In the genomic region with DNA sequence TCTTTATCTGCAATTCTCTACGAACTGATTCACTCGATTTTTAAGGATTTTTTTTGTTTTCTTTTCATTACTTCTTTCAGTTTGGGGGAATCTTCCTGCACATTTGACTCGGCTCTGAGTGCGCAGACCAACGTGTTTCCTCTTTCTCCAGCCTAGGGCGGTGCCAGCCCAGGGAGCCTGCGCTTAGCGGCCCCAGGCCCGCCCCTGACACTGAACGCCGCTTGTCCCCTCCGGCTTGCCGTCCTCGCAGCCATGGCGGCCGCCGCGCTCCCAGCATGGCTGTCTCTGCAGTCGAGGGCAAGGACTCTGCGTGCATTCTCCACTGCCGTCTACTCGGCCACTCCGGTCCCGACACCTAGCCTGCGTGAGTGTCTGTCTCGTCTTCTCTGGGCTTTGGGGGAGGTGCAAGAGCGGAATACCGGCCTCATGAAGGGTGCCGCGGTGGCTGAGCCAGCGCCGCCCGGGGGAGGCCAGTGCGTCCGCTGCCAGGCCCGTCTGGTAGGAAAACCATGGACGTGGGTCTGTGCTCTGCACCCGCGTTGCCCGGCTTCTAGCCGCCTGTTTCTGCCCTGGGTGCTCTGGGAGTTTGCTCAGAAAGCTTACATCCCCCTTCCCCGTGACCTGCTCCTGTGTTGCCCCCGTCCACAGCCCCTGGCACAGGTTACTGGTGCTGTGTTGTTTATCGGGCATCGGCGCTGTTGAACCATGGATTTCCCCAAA, we compare ENCODE assay signal across 8 cellular contexts. TPM values are rescaled to one million over a fixed set of nuclear protein-coding genes. Genes with fewer than 3 reads are reported as not detected.
A peak's percentile ranks its signal among the peaks of the same experiment; 100 is the strongest.
DNase-seq lines count a peak whose midpoint lies in the region; ATAC-seq and TF ChIP-seq lines count a peak whose summit lies in the region.

A gene (plus strand): TSS at position 241 of the 720 bp plus-strand sequence. CDS start 12 bp downstream, at position 253.

- TF ChIP-seq CTCF in RWPE2 (IDR thresholded peaks at IDR 0.05; ENCODE audit: poor library complexity, severe bottlenecking), result no peak
- TF ChIP-seq CTCF in nephron (IDR thresholded peaks at IDR 0.05; ENCODE audit: unreplicated experiment in 3 of 3), result no peak

- H3K79me2 ChIP-seq in GM23248 (ENCODE audit: insufficient read depth), result peaks cover 51% of the 10 kb centered on the region
- H3K79me2 ChIP-seq in Karpas-422 (ENCODE audit: low read length), result peaks cover 49% of the 10 kb centered on the region

- 2% methylated on average over 44 to 45 of the region's 46 CpGs for WGBS in GM23248 (ENCODE audit: low coverage in 1 of 2, low lambda C conversion rate in 2 of 2, missing lambda C conversion rate in 2 of 2), 2 experiments

- H2AFZ ChIP-seq in GM23248 (peak within 1 kb of the TSS; percentile 95), Karpas-422 (ENCODE audit: low read length) (peak within 1 kb of the TSS; percentile 97)

- H3K4me3 ChIP-seq in GM23248 (peak within 1 kb of the TSS; percentile 98), Karpas-422 (ENCODE audit: low read length) (peak within 1 kb of the TSS; percentile 98), RWPE2 (ENCODE audit: severe bottlenecking) (peak within 1 kb of the TSS; percentile 51)

- H3K4me3 Mint-ChIP-seq in activated T-helper 2 cell treated with anti-CD3 and anti-CD28 coated beads, Interferon-gamma antibody, Interleukin-2, Interleukin-4, amounts not matched to agents 10 μg/mL and 5 μg/mL and 100 μg/mL, durations not matched to agents 14 hours and 24 hours and 36 hours (ENCODE audit: low read depth), result peak within 1 kb of the TSS; percentile 95
- peak within 1 kb of the TSS; percentile 93 to 97 (median 94) for H3K4me3 Mint-ChIP-seq in nephron

- intact Hi-C loops in activated T-helper 2 cell treated with anti-CD3 and anti-CD28 coated beads, Interferon-gamma antibody, Interleukin-2, Interleukin-4, amounts not matched to agents 10 μg/mL and 5 μg/mL and 100 μg/mL, durations not matched to agents 14 hours and 24 hours and 36 hours (cut with micrococcal nuclease), result loop anchor here (1.0 to 2.0 kb wide), 3 partner anchors 112 to 772 kb away; a partner anchor contains a TSS

- in situ Hi-C loops in GM23248 (cut with MboI), result no loop called here

- H3K9me3 ChIP-seq in GM23248 (ENCODE audit: low read depth), result no peaks in the 10 kb centered on the region
- H3K9me3 ChIP-seq in Karpas-422 (ENCODE audit: low read length), result no peaks in the 10 kb centered on the region
- H3K9me3 ChIP-seq in RWPE2 (ENCODE audit: severe bottlenecking), result no peaks in the 10 kb centered on the region

- H3K4me2 ChIP-seq in GM23248 (ENCODE audit: unreplicated experiment), result peak within 1 kb of the TSS; percentile 99
- H3K4me2 ChIP-seq in Karpas-422 (ENCODE audit: low read depth, low read length, poor library complexity, severe bottlenecking), result peak within 1 kb of the TSS; percentile 85

- H3K27me3 Mint-ChIP-seq in activated T-helper 2 cell treated with anti-CD3 and anti-CD28 coated beads, Interferon-gamma antibody, Interleukin-2, Interleukin-4, amounts not matched to agents 10 μg/mL and 5 μg/mL and 100 μg/mL, durations not matched to agents 14 hours and 24 hours and 36 hours (ENCODE audit: low read depth), result peaks cover 7% of the 10 kb centered on the region
- H3K27me3 Mint-ChIP-seq in nephron (ENCODE audit: low read depth), result no peaks in the 10 kb centered on the region

- H3K9me3 Mint-ChIP-seq in activated T-helper 2 cell treated with anti-CD3 and anti-CD28 coated beads, Interferon-gamma antibody, Interleukin-2, Interleukin-4, amounts not matched to agents 10 μg/mL and 5 μg/mL and 100 μg/mL, durations not matched to agents 14 hours and 24 hours and 36 hours, result no peaks in the 10 kb centered on the region
- no peaks in the 10 kb centered on the region for H3K9me3 Mint-ChIP-seq in nephron

- peaks cover 28% of the 10 kb centered on the region for H3K36me3 Mint-ChIP-seq in activated T-helper 2 cell treated with anti-CD3 and anti-CD28 coated beads, Interferon-gamma antibody, Interleukin-2, Interleukin-4, amounts not matched to agents 10 μg/mL and 5 μg/mL and 100 μg/mL, durations not matched to agents 14 hours and 24 hours and 36 hours (ENCODE audit: low read depth)
- H3K36me3 Mint-ChIP-seq in nephron (ENCODE audit: low read depth), result peaks cover 19% of the 10 kb centered on the region

- H3K27me3 ChIP-seq in GM23248 (replicated peaks; ENCODE audit: insufficient read depth) (no peaks in the 10 kb centered on the region), Karpas-422 (ENCODE audit: low read length) (no peaks in the 10 kb centered on the region), RWPE2 (ENCODE audit: insufficient read depth, poor library complexity, severe bottlenecking) (no peaks in the 10 kb centered on the region)

- no peaks in the 10 kb centered on the region; the same call in 1 of the 2 replicates for H4K20me1 ChIP-seq in GM23248 (ENCODE audit: insufficient read depth)
- H4K20me1 ChIP-seq in Karpas-422 (ENCODE audit: insufficient read depth, low read depth, low read length), result peaks cover 19% of the 10 kb centered on the region; the same call in 1 of the 2 replicates

- H3K27ac ChIP-seq in GM23248 (peak within 1 kb of the TSS; percentile 94), Karpas-422 (ENCODE audit: low read length) (peak within 1 kb of the TSS; percentile 41; the same call in 1 of the 2 replicates), RWPE2 (ENCODE audit: poor library complexity, severe bottlenecking) (peak within 1 kb of the TSS; percentile 64)

- H3K4me1 ChIP-seq in GM23248 (ENCODE audit: insufficient read depth) (peaks cover 6% of the 10 kb centered on the region; the same call in 1 of the 2 replicates), Karpas-422 (ENCODE audit: low read length) (peaks cover 19% of the 10 kb centered on the region), RWPE2 (ENCODE audit: insufficient read depth, poor library complexity, severe bottlenecking) (no peaks in the 10 kb centered on the region)

- H3K9ac ChIP-seq in GM23248, result peak within 1 kb of the TSS; percentile 97
- H3K9ac ChIP-seq in Karpas-422 (ENCODE audit: low read length), result peak within 1 kb of the TSS; percentile 94

- H3K9me2 ChIP-seq in GM23248 (ENCODE audit: insufficient read depth) (no peaks in the 10 kb centered on the region), Karpas-422 (replicated peaks; ENCODE audit: insufficient read depth, low read length) (no peaks in the 10 kb centered on the region)

- peaks cover 21% of the 10 kb centered on the region for H3K4me1 Mint-ChIP-seq in activated T-helper 2 cell treated with anti-CD3 and anti-CD28 coated beads, Interferon-gamma antibody, Interleukin-2, Interleukin-4, amounts not matched to agents 10 μg/mL and 5 μg/mL and 100 μg/mL, durations not matched to agents 14 hours and 24 hours and 36 hours (ENCODE audit: low read depth)
- peaks cover 25% of the 10 kb centered on the region for H3K4me1 Mint-ChIP-seq in nephron

- peaks cover 18% of the 10 kb centered on the region; the same call in 1 of the 2 replicates for H3F3A ChIP-seq in GM23248 (ENCODE audit: insufficient read depth)

- peak within 1 kb of the TSS; percentile 94 for H3K27ac Mint-ChIP-seq in activated T-helper 2 cell treated with anti-CD3 and anti-CD28 coated beads, Interferon-gamma antibody, Interleukin-2, Interleukin-4, amounts not matched to agents 10 μg/mL and 5 μg/mL and 100 μg/mL, durations not matched to agents 14 hours and 24 hours and 36 hours
- H3K27ac Mint-ChIP-seq in nephron, result peak within 1 kb of the TSS; percentile 96 to 98 (median 97)

- DNase-seq in EL (peak; percentile 89), GM23248 (peak; percentile 97), Karpas-422 (peak; percentile 96), RWPE2 (ENCODE audit: low spot score) (peak; percentile 76), fibroblast of peridontal ligament (ENCODE audit: extremely low read depth) (peak; percentile 91)
- peak; percentile 90 for DNase-seq in activated T-helper 2 cell treated with anti-CD3 and anti-CD28 coated beads, Interferon-gamma antibody, Interleukin-2, Interleukin-4, amounts not matched to agents 10 μg/mL and 5 μg/mL and 100 μg/mL, durations not matched to agents 14 hours and 24 hours and 36 hours (ENCODE audit: low spot score)
- DNase-seq in stimulated activated naive CD8-positive, alpha-beta T cell treated with anti-CD3 and anti-CD28 coated beads, Interleukin-15, Interleukin-2, amounts not matched to agents 100 U/mL and 50 U/mL, for 24 hours, result peak; percentile 92

- peak; percentile 91 for ATAC-seq in RWPE2 (ENCODE audit: low read depth)
- ATAC-seq in stimulated activated naive CD8-positive, alpha-beta T cell treated with anti-CD3 and anti-CD28 coated beads, Interleukin-15, Interleukin-2, amounts not matched to agents 100 U/mL and 50 U/mL, for 24 hours, result peak; percentile 99

- H3K36me3 ChIP-seq in GM23248 (ENCODE audit: low read depth), result no peaks in the 10 kb centered on the region
- peaks cover 13% of the 10 kb centered on the region; the same call in 1 of the 2 replicates for H3K36me3 ChIP-seq in Karpas-422 (ENCODE audit: insufficient read depth, low read length)
- H3K36me3 ChIP-seq in RWPE2 (ENCODE audit: low read depth), result no peaks in the 10 kb centered on the region

RNA-seq across cellular contexts. Expression of the gene that starts here (rescaled TPM):
- total RNA-seq in GM23248 (2014; rRNA removed; shearing (Covaris generic)), result 40.3 and 55.9 TPM in 2 replicates
- polyA plus RNA-seq in GM23248 (2016; fragmentation: Nextera tagmentation; extraction: Ambion mirVana), result 65.6 and 66.7 TPM in 2 replicates
- total RNA-seq in Karpas-422 (2014; rRNA removed; shearing (Covaris generic); ENCODE audit: low replicate concordance), result 41.3 and 77.0 TPM in 2 replicates
- total RNA-seq in activated T-helper 2 cell treated with anti-CD3 and anti-CD28 coated beads, Interferon-gamma antibody, Interleukin-2, Interleukin-4, amounts not matched to agents 10 μg/mL and 5 μg/mL and 100 μg/mL, durations not matched to agents 14 hours and 24 hours and 36 hours, result 53.6 and 54.0 TPM in 2 replicates

Comparison
In these comparisons a context has a peak if more than half of its experiments do, and no peak if none do; other contexts are left out.
1. Peak in every context shown above with its lines: DNase-seq, ATAC-seq, H3K4me3 ChIP-seq and H3K27ac ChIP-seq.
2. H3K27ac ChIP-seq: peak in every context shown above with its lines; median percentile 94 in GM23248; 64 in RWPE2; 41 in Karpas-422.